In genomic region chr5:27472875-27473274, GRCh38 we compare ENCODE assay signal across 14 cellular contexts.
A peak's percentile ranks its signal among the peaks of the same experiment; 100 is the strongest.
DNase-seq lines count a peak whose midpoint lies in the region; ATAC-seq and TF ChIP-seq lines count a peak whose summit lies in the region.
"Had no signal": no experiment of that assay in that cellular context is flagged by ENCODE, and none has a peak within 500 bp of the region (broad histone marks: within the 10 kb centered on the region; RNA-seq: fewer than 3 reads in every experiment).

No MANE protein-coding gene starts in this region.

- H3K27me3 ChIP-seq in neuronal stem cell (ENCODE audit: control insufficient read depth in 3 of 3, insufficient read depth in 3 of 3, low read depth in 1 of 3, low read length in 3 of 3): no peaks in the 10 kb centered on the region
- H3K27me3 ChIP-seq in adrenal gland: no peaks in the 10 kb centered on the region
- H3K27me3 ChIP-seq: brain microvascular endothelial cell, transverse colon had no signal

- H3K4me3 ChIP-seq in LNCaP clone FGC (ENCODE audit: low read depth, low read length): peak overlapping the region; percentile 39
- peak overlapping the region; percentile 33 to 85 for H3K4me3 ChIP-seq in neuronal stem cell (ENCODE audit: low read length in 2 of 2)
- no peak overlapping the region for H3K4me3 ChIP-seq in adrenal gland
- H3K4me3 ChIP-seq: transverse colon had no signal

- peaks cover 23 to 28% of the 10 kb centered on the region in 2 donors for H3K36me3 ChIP-seq in neuronal stem cell (replicated peaks in 1 of 2; ENCODE audit: control insufficient read depth in 2 of 2, insufficient read depth in 2 of 2, low read length in 2 of 2)
- no peaks in the 10 kb centered on the region for H3K36me3 ChIP-seq in adrenal gland (replicated peaks in 1 of 2)
- H3K36me3 ChIP-seq: brain microvascular endothelial cell, transverse colon had no signal

- H2AFZ ChIP-seq in neuronal stem cell (ENCODE audit: low read length): peak overlapping the region; percentile 30

- ATAC-seq in effector memory CD8-positive, alpha-beta T cell (replicated peaks): no peak

- no peak for DNase-seq in activated CD4-positive, alpha-beta T cell treated with anti-CD3 and anti-CD28 coated beads, Interleukin-2, amount 10 ng/mL, durations not matched to agents 24 days and 14 days
- no peak for DNase-seq in activated CD4-positive, alpha-beta T cell treated with anti-CD3 and anti-CD28 coated beads for 4 hours
- DNase-seq in LNCaP clone FGC (ENCODE audit: low read depth) (no peak), neuronal stem cell (ENCODE audit: low spot score) (no peak), A172 (ENCODE audit: low spot score) (no peak), adrenal gland (no peak)
- no peak for DNase-seq in effector memory CD8-positive, alpha-beta T cell
- DNase-seq: activated T-cell treated with anti-CD3 and anti-CD28 coated beads, Interleukin-2, amount 50 U/mL, for 48 hours; brain microvascular endothelial cell; DND-41; NCI-H1417; transverse colon had no signal

- H2BK12ac ChIP-seq in neuronal stem cell (ENCODE audit: low read length): no peak overlapping the region

- H2BK15ac ChIP-seq in neuronal stem cell (ENCODE audit: low read length): no peak overlapping the region

- WGBS in neuronal stem cell (ENCODE audit: extremely low coverage in 2 of 2, insufficient read length in 2 of 2, insufficient replicate concordance in 1 of 2), 2 donors: no CpG with 5 or more reads among the region's 4 CpGs
- 39 to 51% (median 46%) methylated on average over 4 of the region's 4 CpGs for WGBS in adrenal gland, 4 donors

- no peak overlapping the region for H3K9ac ChIP-seq in neuronal stem cell (ENCODE audit: low read depth, low read length, poor library complexity)

- H3K4me1 Mint-ChIP-seq in activated CD4-positive, alpha-beta T cell treated with anti-CD3 and anti-CD28 coated beads, Interleukin-2, amount 10 ng/mL, durations not matched to agents 24 days and 14 days: no peaks in the 10 kb centered on the region
- peaks cover 32% of the 10 kb centered on the region for H3K4me1 Mint-ChIP-seq in brain
- H3K4me1 Mint-ChIP-seq in effector memory CD8-positive, alpha-beta T cell (ENCODE audit: low read depth in 2 of 2): no peaks in the 10 kb centered on the region

- H4K91ac ChIP-seq in neuronal stem cell (ENCODE audit: low read depth, low read length, poor library complexity): no peak overlapping the region

- no peak overlapping the region for H2BK5ac ChIP-seq in neuronal stem cell (ENCODE audit: low read length)

- peaks cover 13 to 34% of the 10 kb centered on the region in 2 donors for H3K9me3 ChIP-seq in neuronal stem cell (replicated peaks in 1 of 2; ENCODE audit: control insufficient read depth in 2 of 2, insufficient read depth in 1 of 2, low read depth in 1 of 2, low read length in 2 of 2)
- no peaks in the 10 kb centered on the region for H3K9me3 ChIP-seq in adrenal gland (replicated peaks in 1 of 3)

- intact Hi-C loops in activated CD4-positive, alpha-beta T cell treated with anti-CD3 and anti-CD28 coated beads, Interleukin-2, amount 10 ng/mL, durations not matched to agents 24 days and 14 days (cut with micrococcal nuclease): no loop called here
- intact Hi-C loops in adrenal gland (cut with DNase I): no loop called here

- no peak overlapping the region for H3K4me2 ChIP-seq in neuronal stem cell (ENCODE audit: insufficient read depth, low read length, poor library complexity, severe bottlenecking)

- H3K4me3 Mint-ChIP-seq in activated CD4-positive, alpha-beta T cell treated with anti-CD3 and anti-CD28 coated beads, Interleukin-2, amount 10 ng/mL, durations not matched to agents 24 days and 14 days: peak overlapping the region; percentile 48
- peak overlapping the region; percentile 70 to 87 (median 83) for H3K4me3 Mint-ChIP-seq in brain
- H3K4me3 Mint-ChIP-seq in effector memory CD8-positive, alpha-beta T cell: no peak overlapping the region

- peaks cover 2% of the 10 kb centered on the region for H3K79me1 ChIP-seq in neuronal stem cell (ENCODE audit: low read depth, low read length)

- no peak overlapping the region for H3K18ac ChIP-seq in neuronal stem cell (ENCODE audit: low read length)

- no peak overlapping the region for H3K23ac ChIP-seq in neuronal stem cell (ENCODE audit: low read depth, low read length, poor library complexity)

- H3K27ac ChIP-seq in neuronal stem cell (replicated peaks; ENCODE audit: low read length) (peak overlapping the region; percentile 40), adrenal gland (no peak overlapping the region)
- H3K27ac ChIP-seq: brain microvascular endothelial cell, epithelial cell of prostate, transverse colon had no signal

- H2BK120ac ChIP-seq in neuronal stem cell (ENCODE audit: low read depth, low read length): no peak overlapping the region

- peaks cover 7% of the 10 kb centered on the region for H3K9me3 Mint-ChIP-seq in activated CD4-positive, alpha-beta T cell treated with anti-CD3 and anti-CD28 coated beads, Interleukin-2, amount 10 ng/mL, durations not matched to agents 24 days and 14 days
- H3K9me3 Mint-ChIP-seq in brain: peaks cover 13 to 47% (median 19%) of the 10 kb centered on the region in 5 experiments
- peaks cover 0 to 3% of the 10 kb centered on the region in 2 donors for H3K9me3 Mint-ChIP-seq in effector memory CD8-positive, alpha-beta T cell

- no peak overlapping the region for H4K8ac ChIP-seq in neuronal stem cell (ENCODE audit: low read depth, low read length)

- no peak overlapping the region for H3K27ac Mint-ChIP-seq in activated CD4-positive, alpha-beta T cell treated with anti-CD3 and anti-CD28 coated beads, Interleukin-2, amount 10 ng/mL, durations not matched to agents 24 days and 14 days
- H3K27ac Mint-ChIP-seq in brain: peak overlapping the region in 4 of 5 experiments; percentile 58 to 94 (median 91)
- H3K27ac Mint-ChIP-seq in effector memory CD8-positive, alpha-beta T cell: no peak overlapping the region

- no peak for TF ChIP-seq POLR2A in adrenal gland (IDR thresholded peaks at IDR 0.05)

- no peak for TF ChIP-seq CTCF in LNCaP clone FGC (IDR thresholded peaks at IDR 0.05; ENCODE audit: control insufficient read depth, extremely low read depth, insufficient read depth)
- no peak for TF ChIP-seq CTCF in brain (conservative IDR thresholded peaks at IDR 0.05)
- TF ChIP-seq CTCF in adrenal gland (IDR thresholded peaks at IDR 0.05): no peak

- H3K27me3 Mint-ChIP-seq in activated CD4-positive, alpha-beta T cell treated with anti-CD3 and anti-CD28 coated beads, Interleukin-2, amount 10 ng/mL, durations not matched to agents 24 days and 14 days: no peaks in the 10 kb centered on the region
- no peaks in the 10 kb centered on the region for H3K27me3 Mint-ChIP-seq in brain
- no peaks in the 10 kb centered on the region for H3K27me3 Mint-ChIP-seq in effector memory CD8-positive, alpha-beta T cell

- no peaks in the 10 kb centered on the region for H3K36me3 Mint-ChIP-seq in activated CD4-positive, alpha-beta T cell treated with anti-CD3 and anti-CD28 coated beads, Interleukin-2, amount 10 ng/mL, durations not matched to agents 24 days and 14 days (ENCODE audit: low read depth)
- peaks cover 37% of the 10 kb centered on the region for H3K36me3 Mint-ChIP-seq in brain
- H3K36me3 Mint-ChIP-seq in effector memory CD8-positive, alpha-beta T cell (ENCODE audit: insufficient read depth): no peaks in the 10 kb centered on the region

- no peak overlapping the region for H2AK5ac ChIP-seq in neuronal stem cell (ENCODE audit: low read depth, low read length)

- peaks cover 0 to 3% of the 10 kb centered on the region in 2 donors for H3K4me1 ChIP-seq in neuronal stem cell (ENCODE audit: control insufficient read depth in 2 of 2, insufficient read depth in 1 of 2, low read depth in 1 of 2, low read length in 2 of 2)
- H3K4me1 ChIP-seq in adrenal gland (replicated peaks in 1 of 2): no peaks in the 10 kb centered on the region
- H3K4me1 ChIP-seq: transverse colon had no signal

- no peak overlapping the region for H3K4ac ChIP-seq in neuronal stem cell (ENCODE audit: low read length)

- H3K14ac ChIP-seq in neuronal stem cell (ENCODE audit: low read length): no peak overlapping the region

Comparison
In these comparisons a context has a peak if more than half of its experiments do, and no peak if none do; other contexts are left out.
1. H3K27ac Mint-ChIP-seq: peak in brain (4 of 5); none in activated CD4-positive, alpha-beta T cell treated with anti-CD3 and anti-CD28 coated beads, Interleukin-2, amount 10 ng/mL, durations not matched to agents 24 days and 14 days (single experiment) and effector memory CD8-positive, alpha-beta T cell (0 of 2).
2. H3K4me3 Mint-ChIP-seq: peak in activated CD4-positive, alpha-beta T cell treated with anti-CD3 and anti-CD28 coated beads, Interleukin-2, amount 10 ng/mL, durations not matched to agents 24 days and 14 days (single experiment) and brain (5 of 5); none in effector memory CD8-positive, alpha-beta T cell (0 of 2).
3. H3K4me3 ChIP-seq: peak in LNCaP clone FGC (single experiment) and neuronal stem cell (2 of 2); none in adrenal gland (0 of 4).